ENCODE assay signal across 22 cellular contexts in genomic region chr16:49020436-49020835, GRCh38.
DNase-seq lines count a peak whose midpoint lies in the region; ATAC-seq, FAIRE-seq and TF ChIP-seq lines count a peak whose summit lies in the region.
"Had no signal": no experiment of that assay in that cellular context is flagged by ENCODE, and none has a peak within 500 bp of the region (broad histone marks: within the 10 kb centered on the region; RNA-seq: fewer than 3 reads in every experiment).

No MANE protein-coding gene starts in this region.

- peak overlapping the region in 1 of 5 experiments; percentile 45 for H3K4me3 Mint-ChIP-seq in brain
- no peak overlapping the region for H3K4me3 Mint-ChIP-seq in activated T-cell treated with anti-CD3 and anti-CD28 coated beads, Interleukin-2, amount 50 U/mL, for 72 hours
- H3K4me3 Mint-ChIP-seq: B cell; CD4-positive, alpha-beta T cell; IgD-negative memory B cell had no signal

- H3K36me3 ChIP-seq in keratinocyte (ENCODE audit: control insufficient read depth in 2 of 2, extremely low read depth in 1 of 2, insufficient read depth in 2 of 2, low read length in 2 of 2) = no peaks in the 10 kb centered on the region
- no peaks in the 10 kb centered on the region for H3K36me3 ChIP-seq in esophagus squamous epithelium

- FAIRE-seq in keratinocyte (lab: Jason Lieb, UNC) (peak; percentile 23), urothelium cell line (lab: Jason Lieb, UNC) (peak; percentile 70)
- FAIRE-seq: GM12878, GM19239, HTR-8/SVneo had no signal

- TF ChIP-seq POLR2A in esophagus squamous epithelium (IDR thresholded peaks at IDR 0.05) = no peak

- WGBS in esophagus squamous epithelium, 2 donors = 52 to 53% methylated on average over 5 of the region's 5 CpGs

- H3K9me1 ChIP-seq in keratinocyte (ENCODE audit: control insufficient read depth, extremely low read depth, insufficient read depth, low read length) = no peaks in the 10 kb centered on the region

- H3K27ac Mint-ChIP-seq in brain = peak overlapping the region in 4 of 5 experiments; percentile 65 to 87 (median 73)
- no peak overlapping the region for H3K27ac Mint-ChIP-seq in activated T-cell treated with anti-CD3 and anti-CD28 coated beads, Interleukin-2, amount 50 U/mL, for 72 hours
- H3K27ac Mint-ChIP-seq: B cell; CD4-positive, alpha-beta T cell; IgD-negative memory B cell had no signal

- no peaks in the 10 kb centered on the region for H3K9me3 ChIP-seq in keratinocyte (ENCODE audit: control insufficient read depth, low read depth, low read length)
- H3K9me3 ChIP-seq in esophagus squamous epithelium = no peaks in the 10 kb centered on the region

- no peaks in the 10 kb centered on the region for H3K79me2 ChIP-seq in keratinocyte (ENCODE audit: control insufficient read depth, insufficient read depth, low read length)

- no peak overlapping the region for H3K4me2 ChIP-seq in keratinocyte (ENCODE audit: control insufficient read depth, extremely low read depth, insufficient read depth, low read depth, low read length)

- H3K27me3 Mint-ChIP-seq in brain = peaks cover 10% of the 10 kb centered on the region
- H3K27me3 Mint-ChIP-seq in activated T-cell treated with anti-CD3 and anti-CD28 coated beads, Interleukin-2, amount 50 U/mL, for 72 hours (ENCODE audit: low read depth) = peaks cover 8% of the 10 kb centered on the region
- H3K27me3 Mint-ChIP-seq: IgD-negative memory B cell had no signal

- H3K27ac ChIP-seq in keratinocyte (ENCODE audit: control insufficient read depth, insufficient read depth, low read length) (no peak overlapping the region), esophagus squamous epithelium (no peak overlapping the region)
- H3K27ac ChIP-seq: 22Rv1, GM23248 had no signal

- ATAC-seq in activated T-cell treated with anti-CD3 and anti-CD28 coated beads, Interleukin-2, amount 50 U/mL, for 72 hours (replicated peaks in 1 of 2) = no peak
- ATAC-seq: GM12878, HCT116 had no signal

- no peaks in the 10 kb centered on the region for H4K20me1 ChIP-seq in keratinocyte (ENCODE audit: control insufficient read depth, extremely low read depth, insufficient read depth, low read length)

- H3K36me3 Mint-ChIP-seq in brain = no peaks in the 10 kb centered on the region
- no peaks in the 10 kb centered on the region for H3K36me3 Mint-ChIP-seq in activated T-cell treated with anti-CD3 and anti-CD28 coated beads, Interleukin-2, amount 50 U/mL, for 72 hours (ENCODE audit: insufficient read depth in 2 of 2)
- H3K36me3 Mint-ChIP-seq: IgD-negative memory B cell had no signal

- no peaks in the 10 kb centered on the region for H3K9me3 Mint-ChIP-seq in brain
- H3K9me3 Mint-ChIP-seq in activated T-cell treated with anti-CD3 and anti-CD28 coated beads, Interleukin-2, amount 50 U/mL, for 72 hours = no peaks in the 10 kb centered on the region
- H3K9me3 Mint-ChIP-seq: CD4-positive, alpha-beta T cell had no signal

- H3K27me3 ChIP-seq in keratinocyte (ENCODE audit: control insufficient read depth, extremely low read depth, insufficient read depth, low read length) (no peaks in the 10 kb centered on the region), esophagus squamous epithelium (peaks cover 0 to 50% (median 0%) of the 10 kb centered on the region in 4 donors)

- peaks cover 57% of the 10 kb centered on the region for H3K4me1 Mint-ChIP-seq in brain
- no peaks in the 10 kb centered on the region for H3K4me1 Mint-ChIP-seq in activated T-cell treated with anti-CD3 and anti-CD28 coated beads, Interleukin-2, amount 50 U/mL, for 72 hours (ENCODE audit: low read depth)
- H3K4me1 Mint-ChIP-seq: B cell, IgD-negative memory B cell had no signal

- TF ChIP-seq CTCF in brain (conservative IDR thresholded peaks at IDR 0.05) = no peak
- TF ChIP-seq CTCF in keratinocyte (optimal IDR thresholded peaks at IDR 0.05 in 1 of 3, IDR thresholded peaks at IDR 0.05 in 1 of 3, conservative IDR thresholded peaks at IDR 0.05 in 1 of 3; ENCODE audit: extremely low read depth in 1 of 3, insufficient read depth in 2 of 3, low read length in 3 of 3) = no peak
- TF ChIP-seq CTCF in esophagus squamous epithelium (IDR thresholded peaks at IDR 0.05) = no peak

- DNase-seq in DMS 273 (lab: John Stamatoyannopoulos, UW; ENCODE audit: unreplicated experiment) = peak; percentile 42
- DNase-seq in DMS 273 treated with DMSO at 0.1 percent for 48 hours (lab: John Stamatoyannopoulos, UW) = no peak
- DNase-seq in keratinocyte (ENCODE audit: low read depth, low spot score) = no peak
- no peak for DNase-seq in urothelium cell line (ENCODE audit: low spot score)
- DNase-seq in activated T-cell treated with anti-CD3 and anti-CD28 coated beads, Interleukin-2, amount 50 U/mL, for 72 hours = no peak
- no peak for DNase-seq in esophagus squamous epithelium (lab: John Stamatoyannopoulos, UW)
- no peak for DNase-seq in SHP77 (lab: John Stamatoyannopoulos, UW)
- DNase-seq: Caco-2; CD4-positive, alpha-beta T cell; DMS53; Karpas-422; NCI-H1048; NK-92 treated with Interleukin-12 subunit alpha and Interleukin-12 subunit beta, amount 100 ng/mL, for 24 hours had no signal

- intact Hi-C loops in esophagus squamous epithelium (cut with DNase I) = no loop called here

- H2AFZ ChIP-seq in keratinocyte (ENCODE audit: control insufficient read depth, low read length) = peak overlapping the region; percentile 28
- H2AFZ ChIP-seq: GM23248 had no signal

- no peak overlapping the region for H3K9ac ChIP-seq in keratinocyte (ENCODE audit: control insufficient read depth, extremely low read depth, insufficient read depth, low read length)
- H3K9ac ChIP-seq: GM23248 had no signal

- dilution Hi-C loops in keratinocyte (cut with MboI; ENCODE audit: extremely low pct_ligation_motif_present, low sequenced_read_pairs) = no loop called here

- H3K4me3 ChIP-seq in keratinocyte (ENCODE audit: control insufficient read depth in 2 of 3, extremely low read depth in 1 of 3, insufficient read depth in 2 of 3, low read depth in 1 of 3, low read length in 3 of 3) = no peak overlapping the region
- no peak overlapping the region for H3K4me3 ChIP-seq in esophagus squamous epithelium
- H3K4me3 ChIP-seq: GM12878, GM23248 had no signal

- H3K4me1 ChIP-seq in keratinocyte (ENCODE audit: control insufficient read depth, extremely low read depth, insufficient read depth, low read length) (peaks cover 53% of the 10 kb centered on the region), esophagus squamous epithelium (peaks cover 0 to 9% (median 0%) of the 10 kb centered on the region in 3 donors)
- H3K4me1 ChIP-seq: Caco-2 had no signal
